20 cellular contexts compared by ENCODE assay signal in genomic region chr10:75150656-75151055, GRCh38. TPM values are rescaled to one million over a fixed set of nuclear protein-coding genes. Genes with fewer than 3 reads are reported as not detected.
DNase-seq lines count a peak whose midpoint lies in the region; ATAC-seq, FAIRE-seq and TF ChIP-seq lines count a peak whose summit lies in the region.
"Had no signal": no experiment of that assay in that cellular context is flagged by ENCODE, and none has a peak within 500 bp of the region (broad histone marks: within the 10 kb centered on the region; RNA-seq: fewer than 3 reads in every experiment).

No MANE protein-coding gene starts in this region.

- H3K36me3 Mint-ChIP-seq in Caco-2 (ENCODE audit: insufficient read depth, unreplicated experiment) = peaks cover 46% of the 10 kb centered on the region
- peaks cover 35% of the 10 kb centered on the region for H3K36me3 Mint-ChIP-seq in effector memory CD8-positive, alpha-beta T cell (ENCODE audit: insufficient read depth)
- H3K36me3 Mint-ChIP-seq in activated naive CD8-positive, alpha-beta T cell treated with anti-CD3 and anti-CD28 coated beads for 36 hours = peaks cover 33% of the 10 kb centered on the region

- CTCF ChIA-PET in Caco-2 (lab: Charles Lee) (no interaction called here), IMR-90 (lab: Yijun Ruan, JAX) (no interaction called here), K562 (lab: Yijun Ruan, JAX; ENCODE audit: low intra/inter-chr PET ratio) (no interaction called here)

- H4K91ac ChIP-seq in IMR-90 (ENCODE audit: insufficient read depth, low read depth, low read length) = no peak overlapping the region

- H3K23ac ChIP-seq in IMR-90 (ENCODE audit: low read depth, low read length) = no peak overlapping the region

- dilution Hi-C loops in IMR-90 (cut with HindIII; ENCODE audit: low sequenced_read_pairs, unreplicated experiment) = no loop called here

- no peak overlapping the region for H3K14ac ChIP-seq in IMR-90 (replicated peaks; ENCODE audit: low read depth, low read length)

- H3K4me2 ChIP-seq in IMR-90 (ENCODE audit: low read depth, low read length) (no peak overlapping the region), K562 (ENCODE audit: insufficient read depth, low read length) (no peak overlapping the region)
- H3K4me2 ChIP-seq: BLaER1 treated with 17β-estradiol and CSF1 and Interleukin-3, amounts not matched to agents 10 nM and 100 nM had no signal

- peaks cover 6% of the 10 kb centered on the region for H3K79me2 ChIP-seq in K562 (ENCODE audit: control insufficient read depth, insufficient read depth, low read length)

- no peak overlapping the region for H3K4me3 Mint-ChIP-seq in Caco-2 (ENCODE audit: unreplicated experiment)
- no peak overlapping the region for H3K4me3 Mint-ChIP-seq in effector memory CD8-positive, alpha-beta T cell
- H3K4me3 Mint-ChIP-seq in activated naive CD8-positive, alpha-beta T cell treated with anti-CD3 and anti-CD28 coated beads for 36 hours = no peak overlapping the region
- H3K4me3 Mint-ChIP-seq: CD4-positive, CD25-positive, alpha-beta regulatory T cell; HFFc6; IgD-negative memory B cell had no signal

- TF ChIP-seq CTCF in Caco-2 (IDR thresholded peaks at IDR 0.05; ENCODE audit: insufficient read depth in 1 of 2, low read depth in 1 of 2, low read length in 1 of 2, severe bottlenecking in 1 of 2, unreplicated experiment in 1 of 2) = no peak
- no peak for TF ChIP-seq CTCF in IMR-90 (conservative IDR thresholded peaks at IDR 0.05; ENCODE audit: low read depth, low read length)
- no peak for TF ChIP-seq CTCF in K562 (IDR thresholded peaks at IDR 0.05 in 2 of 3, conservative IDR thresholded peaks at IDR 0.05 in 1 of 3; ENCODE audit: insufficient read depth in 2 of 3, low read depth in 1 of 3, low read length in 3 of 3)
- no peak for TF ChIP-seq CTCF in tibial artery (IDR thresholded peaks at IDR 0.05)

- no peak overlapping the region for H2BK20ac ChIP-seq in IMR-90 (ENCODE audit: low read depth, low read length)

- no peak overlapping the region for H2BK5ac ChIP-seq in IMR-90 (ENCODE audit: low read depth, low read length, poor library complexity, severe bottlenecking)

- H3K9ac ChIP-seq in IMR-90 (ENCODE audit: low read depth, low read length) (no peak overlapping the region), K562 (ENCODE audit: insufficient read depth in 1 of 2, low read depth in 2 of 2, low read length in 2 of 2) (no peak overlapping the region)
- H3K9ac ChIP-seq: BLaER1 treated with 17β-estradiol and CSF1 and Interleukin-3, amounts not matched to agents 10 nM and 100 nM had no signal

- H2BK15ac ChIP-seq in IMR-90 (ENCODE audit: low read depth, low read length) = no peak overlapping the region

- H3K79me1 ChIP-seq in IMR-90 (ENCODE audit: low read depth in 1 of 2, low read length in 2 of 2) = peaks cover 31 to 46% of the 10 kb centered on the region in 2 experiments; a peak in 3 of 4 replicates

- 100% methylated on average over 2 of the region's 5 CpGs; no CpG with 5 or more reads in 1 of the 2 experiments for WGBS in IMR-90 (ENCODE audit: extremely low coverage in 2 of 2, insufficient read length in 1 of 2), 2 experiments
- 77% methylated on average over 5 of the region's 5 CpGs for WGBS in K562 (ENCODE audit: insufficient coverage, low coverage, missing lambda C conversion rate)

- no peaks in the 10 kb centered on the region for H3K27me3 Mint-ChIP-seq in Caco-2 (ENCODE audit: insufficient read depth, unreplicated experiment)
- no peaks in the 10 kb centered on the region for H3K27me3 Mint-ChIP-seq in effector memory CD8-positive, alpha-beta T cell
- no peaks in the 10 kb centered on the region for H3K27me3 Mint-ChIP-seq in activated naive CD8-positive, alpha-beta T cell treated with anti-CD3 and anti-CD28 coated beads for 36 hours
- H3K27me3 Mint-ChIP-seq: CD4-positive, CD25-positive, alpha-beta regulatory T cell; IgD-negative memory B cell had no signal

- no peaks in the 10 kb centered on the region for H3K4me1 ChIP-seq in Caco-2
- H3K4me1 ChIP-seq in IMR-90 (ENCODE audit: control insufficient read depth, insufficient read depth, low read length) = no peaks in the 10 kb centered on the region
- no peaks in the 10 kb centered on the region for H3K4me1 ChIP-seq in K562 (replicated peaks in 1 of 2; ENCODE audit: control insufficient read depth in 2 of 2, insufficient read depth in 2 of 2, low read length in 2 of 2)
- peaks cover 0 to 22% (median 5%) of the 10 kb centered on the region in 4 donors for H3K4me1 ChIP-seq in tibial artery
- H3K4me1 ChIP-seq: HAP-1 had no signal

- no peak for FAIRE-seq in K562 (lab: Jason Lieb, UNC)
- FAIRE-seq: G401.6, H1 had no signal

- H2AK9ac ChIP-seq in IMR-90 (replicated peaks; ENCODE audit: low read depth, low read length, poor library complexity) = no peak overlapping the region

- TF ChIP-seq POLR2A in IMR-90 (IDR thresholded peaks at IDR 0.05; ENCODE audit: low read depth, low read length) (no peak), K562 (conservative IDR thresholded peaks at IDR 0.05) (no peak)

- H3K27ac ChIP-seq in IMR-90 (ENCODE audit: insufficient read depth, low read length) (no peak overlapping the region), K562 (ENCODE audit: extremely low read depth, low read depth, low read length) (no peak overlapping the region), tibial artery (no peak overlapping the region)
- H3K27ac ChIP-seq: BLaER1 treated with 17β-estradiol and CSF1 and Interleukin-3, amounts not matched to agents 10 nM and 100 nM; HL-60 had no signal

- H3K4me1 Mint-ChIP-seq in Caco-2 (ENCODE audit: low read depth, unreplicated experiment) = peaks cover 2% of the 10 kb centered on the region
- H3K4me1 Mint-ChIP-seq in effector memory CD8-positive, alpha-beta T cell (ENCODE audit: low read depth in 2 of 2) = peaks cover 12 to 19% of the 10 kb centered on the region in 2 donors
- H3K4me1 Mint-ChIP-seq in activated naive CD8-positive, alpha-beta T cell treated with anti-CD3 and anti-CD28 coated beads for 36 hours = peaks cover 15% of the 10 kb centered on the region

- no peak overlapping the region for H4K8ac ChIP-seq in IMR-90 (ENCODE audit: low read depth in 2 of 2, low read length in 2 of 2)

- no peaks in the 10 kb centered on the region for H3K9me3 Mint-ChIP-seq in Caco-2 (ENCODE audit: unreplicated experiment)
- no peaks in the 10 kb centered on the region for H3K9me3 Mint-ChIP-seq in effector memory CD8-positive, alpha-beta T cell
- H3K9me3 Mint-ChIP-seq in activated naive CD8-positive, alpha-beta T cell treated with anti-CD3 and anti-CD28 coated beads for 36 hours = no peaks in the 10 kb centered on the region
- H3K9me3 Mint-ChIP-seq: CD4-positive, CD25-positive, alpha-beta regulatory T cell; HFFc6; IgD-negative memory B cell had no signal

- H2AFZ ChIP-seq in IMR-90 (replicated peaks; ENCODE audit: low read length, poor library complexity) (no peak overlapping the region), K562 (ENCODE audit: low read depth, low read length) (no peak overlapping the region)

- intact Hi-C loops in Caco-2 (cut with micrococcal nuclease; ENCODE audit: unreplicated experiment) (no loop called here), IMR-90 (cut with micrococcal nuclease) (no loop called here), K562 (cut with micrococcal nuclease) (no loop called here), tibial artery (cut with DNase I; ENCODE audit: low total_unique reads) (no loop called here)

- H3K27me3 ChIP-seq in Caco-2 (replicated peaks; ENCODE audit: control insufficient read depth, insufficient read depth, low read length) = no peaks in the 10 kb centered on the region
- H3K27me3 ChIP-seq in IMR-90 (ENCODE audit: control insufficient read depth, insufficient read depth, low read length) = no peaks in the 10 kb centered on the region
- H3K27me3 ChIP-seq in K562 (ENCODE audit: control insufficient read depth in 2 of 2, insufficient read depth in 2 of 2, low read length in 2 of 2) = no peaks in the 10 kb centered on the region
- no peaks in the 10 kb centered on the region for H3K27me3 ChIP-seq in tibial artery
- H3K27me3 ChIP-seq: BLaER1 treated with 17β-estradiol and CSF1 and Interleukin-3, amounts not matched to agents 10 nM and 100 nM had no signal

- H3K56ac ChIP-seq in IMR-90 (ENCODE audit: extremely low read depth, insufficient read depth, low read length) = no peak overlapping the region

- no peak overlapping the region for H3K27ac Mint-ChIP-seq in Caco-2 (ENCODE audit: unreplicated experiment)
- no peak overlapping the region for H3K27ac Mint-ChIP-seq in effector memory CD8-positive, alpha-beta T cell
- no peak overlapping the region for H3K27ac Mint-ChIP-seq in activated naive CD8-positive, alpha-beta T cell treated with anti-CD3 and anti-CD28 coated beads for 36 hours
- H3K27ac Mint-ChIP-seq: HFFc6, IgD-negative memory B cell had no signal

- DNase-seq in Caco-2 = no peak
- DNase-seq in IMR-90 = no peak
- no peak for DNase-seq in K562 (ENCODE audit: extremely low read depth in 1 of 4, low spot score in 3 of 4)
- DNase-seq in medulla oblongata (ENCODE audit: extremely low spot score) = peak; percentile 54
- DNase-seq in effector memory CD8-positive, alpha-beta T cell = no peak
- DNase-seq in activated naive CD8-positive, alpha-beta T cell treated with anti-CD3 and anti-CD28 coated beads for 36 hours = no peak
- DNase-seq in stimulated activated CD4-positive, alpha-beta T cell treated with anti-CD3 and anti-CD28 coated beads, Interleukin-1b, Interleukin-23, amount 100 ng/mL, for 48 hours = no peak
- no peak for DNase-seq in tibial artery
- DNase-seq: ACHN; CD4-positive, CD25-positive, alpha-beta regulatory T cell; DMS153; DMS79 treated with DMSO at 0.1 percent for 48 hours; EL; HFFc6 had no signal

- in situ Hi-C loops in IMR-90 (cut with MboI; ENCODE audit: low sequenced_read_pairs) (no loop called here), K562 (cut with MboI) (no loop called here)

- no peak overlapping the region for H2BK120ac ChIP-seq in IMR-90 (ENCODE audit: low read depth, low read length)

- H3K4ac ChIP-seq in IMR-90 (ENCODE audit: low read depth, low read length) = no peak overlapping the region

- no peak overlapping the region for H2AK5ac ChIP-seq in IMR-90 (ENCODE audit: low read depth, low read length)

- TF ChIP-seq EP300 in K562 (IDR thresholded peaks at IDR 0.05; ENCODE audit: low read length) = no peak

- H3K9me1 ChIP-seq in IMR-90 (ENCODE audit: insufficient read depth, low read length) = peaks cover 8% of the 10 kb centered on the region
- H3K9me1 ChIP-seq in K562 (ENCODE audit: control insufficient read depth, insufficient read depth, low read length) = no peaks in the 10 kb centered on the region

- TF ChIP-seq RAD21 in IMR-90 (IDR thresholded peaks at IDR 0.05; ENCODE audit: low read length) (no peak), K562 (CRISPR knock-in tag; conservative IDR thresholded peaks at IDR 0.05 in 1 of 2, IDR thresholded peaks at IDR 0.05 in 1 of 2) (no peak)

- ATAC-seq in IMR-90 (ENCODE audit: low read depth) (no peak), K562 (no peak)
- no peak for ATAC-seq in effector memory CD8-positive, alpha-beta T cell (replicated peaks)

- BruUV-seq in Caco-2 (replicated peaks; lab: Mats Ljungman, UMichigan) (TSS peak; percentile 54), IMR-90 (replicated peaks; lab: Mats Ljungman, UMichigan) (TSS peak; percentile 92), K562 (replicated peaks; lab: Mats Ljungman, UMichigan) (TSS peak; percentile 18)

- no peak overlapping the region for H4K5ac ChIP-seq in IMR-90 (ENCODE audit: low read depth, low read length)

- H4K20me1 ChIP-seq in IMR-90 (ENCODE audit: insufficient read depth, low read length) (peaks cover 8% of the 10 kb centered on the region), K562 (replicated peaks; ENCODE audit: control insufficient read depth, insufficient read depth, low read length) (no peaks in the 10 kb centered on the region)

- H3K18ac ChIP-seq in IMR-90 (ENCODE audit: low read depth, low read length) = no peak overlapping the region

- H3K36me3 ChIP-seq in Caco-2 (ENCODE audit: control insufficient read depth, insufficient read depth, low read length) (no peaks in the 10 kb centered on the region), IMR-90 (ENCODE audit: control insufficient read depth, insufficient read depth, low read length) (peaks cover 16% of the 10 kb centered on the region), K562 (ENCODE audit: control insufficient read depth, insufficient read depth, low read length) (peaks cover 21% of the 10 kb centered on the region), tibial artery (peaks cover 14 to 37% (median 18%) of the 10 kb centered on the region in 3 donors)

- POLR2A ChIA-PET in Caco-2 (lab: Charles Lee) = no interaction called here
- POLR2A ChIA-PET in IMR-90 (lab: Charles Lee; ENCODE audit: unreplicated experiment) = interaction anchor here (0.7 kb wide), 1 partner anchor 37 kb away, joined by 3 read pairs; no protein-coding TSS in a partner anchor
- POLR2A ChIA-PET in K562 (lab: Yijun Ruan, JAX) = no interaction called here

- H3K4me3 ChIP-seq in Caco-2 (ENCODE audit: low read depth, low read length) (no peak overlapping the region), IMR-90 (ENCODE audit: insufficient read depth, low read depth, low read length) (no peak overlapping the region), K562 (no peak overlapping the region), tibial artery (no peak overlapping the region)
- H3K4me3 ChIP-seq: BLaER1 treated with 17β-estradiol and CSF1 and Interleukin-3, amounts not matched to agents 10 nM and 100 nM; HAP-1 had no signal

- H3K9me3 ChIP-seq in Caco-2 = no peaks in the 10 kb centered on the region
- H3K9me3 ChIP-seq in IMR-90 (ENCODE audit: control insufficient read depth, insufficient read depth, low read length) = no peaks in the 10 kb centered on the region
- no peaks in the 10 kb centered on the region for H3K9me3 ChIP-seq in K562 (replicated peaks; ENCODE audit: control insufficient read depth, insufficient read depth, low read depth, low read length)
- H3K9me3 ChIP-seq in tibial artery = no peaks in the 10 kb centered on the region
- H3K9me3 ChIP-seq: HAP-1 had no signal

RNA-seq across cellular contexts. Expression of gene SAMD8, which starts 39.2 kb away (rescaled TPM):
- total RNA-seq in Caco-2 (2022) = 25.2 and 26.9 TPM in 2 replicates
- total RNA-seq in IMR-90 (2012; rRNA removed) = 28.7 and 34.2 TPM in 2 replicates
- polyA plus RNA-seq in IMR-90 (2012; rRNA removed) = 8.6 and 10.1 TPM in 2 replicates
- polyA plus RNA-seq in IMR-90 (2012; cell fraction: cytosol; rRNA removed) = 3.7 and 5.3 TPM in 2 replicates
- polyA plus RNA-seq in IMR-90 (2012; cell fraction: nucleus; rRNA removed; ENCODE audit: low replicate concordance) = 2.2 and 12.3 TPM in 2 replicates
- total RNA-seq in K562 (2011; cell fraction: chromatin; rRNA removed; ENCODE audit: low replicate concordance) = 32.4 and 44.3 TPM in 2 replicates
- 9.3 and 10.0 TPM in 2 replicates for total RNA-seq in K562 (2011; cell fraction: nucleolus; rRNA removed)
- 15.6 and 26.2 TPM in 2 replicates for total RNA-seq in K562 (2011; cell fraction: nucleoplasm; rRNA removed)
- 4.6 and 6.2 TPM in 2 replicates for total RNA-seq in K562 (2014; rRNA removed)
- total RNA-seq in K562 (2014; rRNA removed; fragmentation: Illumina TruSeq; extraction: Trizol) = 8.8 and 10.5 TPM in 2 replicates
- total RNA-seq in K562 (2015; rRNA removed; fragmentation: Illumina TruSeq; extraction: Trizol) = 7.9 and 8.2 TPM in 2 replicates
- total RNA-seq in K562 (2021) = 7.2 and 7.6 TPM in 2 replicates
- 16.1 and 16.7 TPM in 2 replicates for polyA plus RNA-seq in K562 (2011; rRNA removed)
- 7.1 and 15.1 TPM in 2 replicates for polyA plus RNA-seq in K562 (2011; cell fraction: cytosol; rRNA removed)
- polyA plus RNA-seq in K562 (2011; cell fraction: nucleus; rRNA removed) = 5.7 and 7.9 TPM in 2 replicates
- polyA plus RNA-seq in K562 (2012) = 3.2 and 5.0 TPM in 2 replicates
- polyA plus RNA-seq in K562 (2014; fragmentation: Illumina TruSeq; extraction: Trizol) = 5.4 and 6.2 TPM in 2 replicates
- 1 to 10 TPM; 2.7 to 2.8 TPM for polyA plus RNA-seq in K562 (2014; fragmentation: Nextera tagmentation; extraction: Ambion mirVana)
- polyA plus RNA-seq in K562 (2014; rRNA removed) = 5.5 and 5.7 TPM in 2 replicates
- 28.0 and 29.4 TPM in 2 replicates for polyA minus RNA-seq in K562 (2011; rRNA and poly(A)+ RNA removed)
- polyA minus RNA-seq in K562 (2011; cell fraction: cytosol; rRNA and poly(A)+ RNA removed) = 6.9 and 9.4 TPM in 2 replicates
- polyA minus RNA-seq in K562 (2011; cell fraction: nucleus; rRNA and poly(A)+ RNA removed) = 3.5 and 9.0 TPM in 2 replicates
- 10 to 100 TPM; 15.9 to 17.3 TPM for total RNA-seq in activated naive CD8-positive, alpha-beta T cell treated with anti-CD3 and anti-CD28 coated beads for 36 hours

RNA-seq across cellular contexts. Expression of gene VDAC2, which starts 59.9 kb away (rescaled TPM):
- total RNA-seq in Caco-2 (2022) (244 and 250 TPM in 2 replicates), IMR-90 (2012; rRNA removed) (122 and 169 TPM in 2 replicates), K562 (2014; rRNA removed) (188 and 201 TPM in 2 replicates), K562 (2014; rRNA removed; fragmentation: Illumina TruSeq; extraction: Trizol) (450 and 500 TPM in 2 replicates), K562 (2015; rRNA removed; fragmentation: Illumina TruSeq; extraction: Trizol) (331 and 336 TPM in 2 replicates), K562 (2021) (398 and 422 TPM in 2 replicates)
- polyA plus RNA-seq in IMR-90 (2012; rRNA removed) (123 and 139 TPM in 2 replicates), K562 (2011; rRNA removed) (139 and 166 TPM in 2 replicates), K562 (2014; fragmentation: Illumina TruSeq; extraction: Trizol) (379 and 424 TPM in 2 replicates), K562 (2014; fragmentation: Nextera tagmentation; extraction: Ambion mirVana) (100 to 1,000 TPM; 208 to 250 TPM), K562 (2014; rRNA removed) (198 and 219 TPM in 2 replicates)
- polyA plus RNA-seq in IMR-90 (2012; cell fraction: cytosol; rRNA removed) = 52.8 and 54.1 TPM in 2 replicates
- 31.2 and 88.4 TPM in 2 replicates for polyA plus RNA-seq in IMR-90 (2012; cell fraction: nucleus; rRNA removed; ENCODE audit: low replicate concordance)
- total RNA-seq in K562 (2011; cell fraction: chromatin; rRNA removed; ENCODE audit: low replicate concordance) = 126 and 193 TPM in 2 replicates
- total RNA-seq in K562 (2011; cell fraction: nucleolus; rRNA removed) = 95.3 and 108 TPM in 2 replicates
- 134 and 160 TPM in 2 replicates for total RNA-seq in K562 (2011; cell fraction: nucleoplasm; rRNA removed)
- polyA plus RNA-seq in K562 (2011; cell fraction: cytosol; rRNA removed) = 67.4 and 154 TPM in 2 replicates
- 117 and 202 TPM in 2 replicates for polyA plus RNA-seq in K562 (2011; cell fraction: nucleus; rRNA removed)
- polyA plus RNA-seq in K562 (2012) = 354 and 375 TPM in 2 replicates
- polyA minus RNA-seq in K562 (2011; rRNA and poly(A)+ RNA removed) = 177 and 198 TPM in 2 replicates
- 116 and 122 TPM in 2 replicates for polyA minus RNA-seq in K562 (2011; cell fraction: cytosol; rRNA and poly(A)+ RNA removed)
- polyA minus RNA-seq in K562 (2011; cell fraction: nucleus; rRNA and poly(A)+ RNA removed) = 47.5 and 87.7 TPM in 2 replicates
- 100 to 1,000 TPM; 266 to 276 TPM for total RNA-seq in activated naive CD8-positive, alpha-beta T cell treated with anti-CD3 and anti-CD28 coated beads for 36 hours
